Comparison of ENCODE assay signal across 11 cellular contexts in genomic region chr20:32437391-32438074, GRCh38.
A peak's percentile ranks its signal among the peaks of the same experiment; 100 is the strongest.
DNase-seq lines count a peak whose midpoint lies in the region; ATAC-seq and TF ChIP-seq lines count a peak whose summit lies in the region.
"Had no signal": no experiment of that assay in that cellular context is flagged by ENCODE, and none has a peak within 500 bp of the region (broad histone marks: within the 10 kb centered on the region; RNA-seq: fewer than 3 reads in every experiment).

No MANE protein-coding gene starts in this region.

- H3K4me3 ChIP-seq in AG10803 (ENCODE audit: low read length), result no peak overlapping the region
- H3K4me3 ChIP-seq: vagina had no signal

- H3K9me3 ChIP-seq in T-helper 17 cell (ENCODE audit: control insufficient read depth, low read length, poor library complexity, severe bottlenecking), result no peaks in the 10 kb centered on the region
- H3K9me3 ChIP-seq: vagina had no signal

- peaks cover 10% of the 10 kb centered on the region for H3K36me3 Mint-ChIP-seq in T-helper 17 cell (ENCODE audit: low read depth)

- H3K4me1 Mint-ChIP-seq in T-helper 17 cell, result peaks cover 17% of the 10 kb centered on the region

- H3K27me3 Mint-ChIP-seq in T-helper 17 cell, result no peaks in the 10 kb centered on the region
- H3K27me3 Mint-ChIP-seq: activated naive CD8-positive, alpha-beta T cell treated with anti-CD3 and anti-CD28 coated beads, Interleukin-2, amount 10 ng/mL, durations not matched to agents 7 days and 5 days had no signal

- no peak for ATAC-seq in T-helper 17 cell
- ATAC-seq in HG02970 (IDR thresholded peaks at IDR 0.05; ENCODE audit: low FRiP score, unreplicated experiment), result no peak
- ATAC-seq in GM18858 (IDR thresholded peaks at IDR 0.05; ENCODE audit: unreplicated experiment), result no peak

- DNase-seq in AG10803 (ENCODE audit: low read depth), result no peak
- DNase-seq in GM10266 (ENCODE audit: extremely low spot score), result no peak
- DNase-seq in T-helper 17 cell, result no peak
- DNase-seq in islet precursor cell, result peak; percentile 60
- DNase-seq in NCI-H526 (lab: John Stamatoyannopoulos, UW), result no peak
- DNase-seq in G401 (ENCODE audit: low spot score), result no peak
- DNase-seq: activated naive CD8-positive, alpha-beta T cell treated with anti-CD3 and anti-CD28 coated beads, Interleukin-2, amount 10 ng/mL, durations not matched to agents 7 days and 5 days; HCEC 1CT had no signal

- H3K4me3 Mint-ChIP-seq in T-helper 17 cell, result no peak overlapping the region
- H3K4me3 Mint-ChIP-seq: activated naive CD8-positive, alpha-beta T cell treated with anti-CD3 and anti-CD28 coated beads, Interleukin-2, amount 10 ng/mL, durations not matched to agents 7 days and 5 days had no signal

- H3K27ac Mint-ChIP-seq in T-helper 17 cell, result peak overlapping the region; percentile 37
- H3K27ac Mint-ChIP-seq: activated naive CD8-positive, alpha-beta T cell treated with anti-CD3 and anti-CD28 coated beads, Interleukin-2, amount 10 ng/mL, durations not matched to agents 7 days and 5 days had no signal

- TF ChIP-seq CTCF in AG10803 (conservative IDR thresholded peaks at IDR 0.05; ENCODE audit: low read length) (peak; percentile 9; the same call in 1 of the 2 replicates), GM10266 (IDR thresholded peaks at IDR 0.05; ENCODE audit: control insufficient read depth, insufficient read depth, low read depth, missing control alignments) (peak; percentile 17)

- in situ Hi-C loops in G401 (cut with HindIII; ENCODE audit: low sequenced_read_pairs), result loop anchor here (10.0 kb wide), 1 partner anchor 53 kb away; no protein-coding TSS in a partner anchor
